ENCODE assay signal across 10 cellular contexts in genomic region chr3:177150218-177150916, GRCh38. TPM values are rescaled to one million over a fixed set of nuclear protein-coding genes. Genes with fewer than 3 reads are reported as not detected.
A peak's percentile ranks its signal among the peaks of the same experiment; 100 is the strongest.
DNase-seq lines count a peak whose midpoint lies in the region; ATAC-seq and TF ChIP-seq lines count a peak whose summit lies in the region.
"Had no signal": no experiment of that assay in that cellular context is flagged by ENCODE, and none has a peak within 500 bp of the region (broad histone marks: within the 10 kb centered on the region; RNA-seq: fewer than 3 reads in every experiment).

No MANE protein-coding gene starts in this region.

- H3K27ac Mint-ChIP-seq in immature natural killer cell: peak overlapping the region in 4 of 6 donors; percentile 4 to 54 (median 36)
- H3K27ac Mint-ChIP-seq in activated CD4-positive, alpha-beta T cell treated with anti-CD3 and anti-CD28 coated beads, Interleukin-2, amount 10 ng/mL, durations not matched to agents 7 days and 5 days: no peak overlapping the region

- peak; percentile 7 for ATAC-seq in GM21619 (IDR thresholded peaks at IDR 0.05; ENCODE audit: unreplicated experiment)
- ATAC-seq in RWPE2 (ENCODE audit: low read depth): peak; percentile 19; the same call in 2 of the 3 replicates

- H3K4me1 ChIP-seq in RWPE2 (ENCODE audit: insufficient read depth, poor library complexity, severe bottlenecking): peaks cover 38% of the 10 kb centered on the region
- peaks cover 15 to 100% (median 67%) of the 10 kb centered on the region in 6 donors for H3K4me1 ChIP-seq in spleen
- peaks cover 0 to 6% of the 10 kb centered on the region in 2 donors for H3K4me1 ChIP-seq in uterus

- no peaks in the 10 kb centered on the region for H3K27me3 ChIP-seq in RWPE2 (ENCODE audit: insufficient read depth, poor library complexity, severe bottlenecking)
- H3K27me3 ChIP-seq in spleen (replicated peaks in 1 of 7): no peaks in the 10 kb centered on the region
- no peaks in the 10 kb centered on the region for H3K27me3 ChIP-seq in uterus

- CTCF ChIA-PET in activated CD4-positive, alpha-beta T cell treated with anti-CD3 and anti-CD28 coated beads, Interleukin-2, amount 10 ng/mL, durations not matched to agents 7 days and 5 days (lab: Charles Lee): interaction anchor here (1.0 to 2.5 kb wide), 3 partner anchors 10 to 206 kb away, joined by 3 to 9 read pairs (median 3); no protein-coding TSS in a partner anchor

- H3K36me3 ChIP-seq in RWPE2 (ENCODE audit: low read depth) (peaks cover 6% of the 10 kb centered on the region; the same call in 1 of the 2 replicates), spleen (no peaks in the 10 kb centered on the region), uterus (no peaks in the 10 kb centered on the region)

- TF ChIP-seq CTCF in 22Rv1 (IDR thresholded peaks at IDR 0.05) (no peak), RWPE2 (IDR thresholded peaks at IDR 0.05; ENCODE audit: poor library complexity, severe bottlenecking) (no peak), spleen (IDR thresholded peaks at IDR 0.05 in 8 of 11, conservative IDR thresholded peaks at IDR 0.05 in 3 of 11) (no peak), uterus (IDR thresholded peaks at IDR 0.05) (no peak)

- H3K4me3 ChIP-seq in RWPE2 (ENCODE audit: severe bottlenecking) (no peak overlapping the region), spleen (no peak overlapping the region), uterus (no peak overlapping the region)

- H3K9me3 ChIP-seq in RWPE2 (ENCODE audit: severe bottlenecking) (no peaks in the 10 kb centered on the region), spleen (no peaks in the 10 kb centered on the region), uterus (no peaks in the 10 kb centered on the region)

- H3K27me3 Mint-ChIP-seq in immature natural killer cell (ENCODE audit: low read depth in 3 of 3): no peaks in the 10 kb centered on the region
- H3K27me3 Mint-ChIP-seq in activated CD4-positive, alpha-beta T cell treated with anti-CD3 and anti-CD28 coated beads, Interleukin-2, amount 10 ng/mL, durations not matched to agents 7 days and 5 days: no peaks in the 10 kb centered on the region
- H3K27me3 Mint-ChIP-seq: activated CD4-positive, alpha-beta memory T cell treated with anti-CD3 and anti-CD28 coated beads for 36 hours had no signal

- DNase-seq in RWPE2 (ENCODE audit: low spot score): no peak
- DNase-seq in immature natural killer cell: no peak
- DNase-seq in spleen: no peak
- no peak for DNase-seq in activated CD4-positive, alpha-beta T cell treated with anti-CD3 and anti-CD28 coated beads, Interleukin-2, amount 10 ng/mL, durations not matched to agents 7 days and 5 days
- no peak for DNase-seq in uterus
- DNase-seq in posterior cingulate gyrus: no peak
- DNase-seq: NCI-H1694 treated with DMSO at 0.1 percent for 48 hours had no signal

- peak overlapping the region; percentile 29; the same call in 1 of the 2 replicates for H3K27ac ChIP-seq in 22Rv1
- H3K27ac ChIP-seq in RWPE2 (ENCODE audit: poor library complexity, severe bottlenecking): peak overlapping the region; percentile 35
- H3K27ac ChIP-seq in spleen: peak overlapping the region in 1 of 8 donors; percentile 12
- no peak overlapping the region for H3K27ac ChIP-seq in uterus

- intact Hi-C loops in spleen (cut with DNase I; ENCODE audit: low total_unique reads): no loop called here
- intact Hi-C loops in uterus (cut with DNase I; ENCODE audit: low total_unique reads): no loop called here
- intact Hi-C loops in posterior cingulate gyrus (cut with DNase I): no loop called here

- 60 to 79% (median 68%) methylated on average over 3 of the region's 3 CpGs for WGBS in spleen, 5 donors

- no peak for TF ChIP-seq POLR2A in spleen (IDR thresholded peaks at IDR 0.05)
- no peak for TF ChIP-seq POLR2A in uterus (IDR thresholded peaks at IDR 0.05)

- no peaks in the 10 kb centered on the region for H3K36me3 Mint-ChIP-seq in immature natural killer cell
- peaks cover 30% of the 10 kb centered on the region for H3K36me3 Mint-ChIP-seq in activated CD4-positive, alpha-beta T cell treated with anti-CD3 and anti-CD28 coated beads, Interleukin-2, amount 10 ng/mL, durations not matched to agents 7 days and 5 days (ENCODE audit: low read depth)

- H3K9me3 Mint-ChIP-seq in immature natural killer cell: peaks cover 0 to 2% (median 0%) of the 10 kb centered on the region in 6 donors
- peaks cover 2% of the 10 kb centered on the region for H3K9me3 Mint-ChIP-seq in activated CD4-positive, alpha-beta T cell treated with anti-CD3 and anti-CD28 coated beads, Interleukin-2, amount 10 ng/mL, durations not matched to agents 7 days and 5 days
- H3K9me3 Mint-ChIP-seq: activated CD4-positive, alpha-beta memory T cell treated with anti-CD3 and anti-CD28 coated beads for 36 hours had no signal

- no peak overlapping the region for H3K4me3 Mint-ChIP-seq in immature natural killer cell
- H3K4me3 Mint-ChIP-seq in activated CD4-positive, alpha-beta T cell treated with anti-CD3 and anti-CD28 coated beads, Interleukin-2, amount 10 ng/mL, durations not matched to agents 7 days and 5 days: no peak overlapping the region

- peaks cover 66 to 89% of the 10 kb centered on the region in 2 donors for H3K4me1 Mint-ChIP-seq in immature natural killer cell
- peaks cover 58% of the 10 kb centered on the region for H3K4me1 Mint-ChIP-seq in activated CD4-positive, alpha-beta T cell treated with anti-CD3 and anti-CD28 coated beads, Interleukin-2, amount 10 ng/mL, durations not matched to agents 7 days and 5 days

- POLR2A ChIA-PET in activated CD4-positive, alpha-beta T cell treated with anti-CD3 and anti-CD28 coated beads, Interleukin-2, amount 10 ng/mL, durations not matched to agents 7 days and 5 days (lab: Charles Lee): interaction anchor here (0.6 kb wide), 1 partner anchor 31 kb away, joined by 3 read pairs; no protein-coding TSS in a partner anchor

RNA-seq across cellular contexts. Expression of gene TBL1XR1, which starts 46.9 kb away (rescaled TPM):
- polyA plus RNA-seq in immature natural killer cell: 10 to 100 TPM; 12.1 to 19.4 (median 13.0) TPM
- 100 to 1,000 TPM in 5 of 7 donors, 10 to 100 TPM in 2; 78.0 to 168 (median 153) TPM for total RNA-seq in spleen
- 10 to 100 TPM; 32.4 to 43.9 (median 32.8) TPM for polyA plus RNA-seq in spleen
- total RNA-seq in activated CD4-positive, alpha-beta T cell treated with anti-CD3 and anti-CD28 coated beads, Interleukin-2, amount 10 ng/mL, durations not matched to agents 7 days and 5 days: 100 to 1,000 TPM; 167 to 169 TPM
- 100 to 1,000 TPM in 2 of 4 donors, 10 to 100 TPM in 2; 55.6 to 281 (median 102) TPM for total RNA-seq in uterus

Comparison
In these comparisons a context has a peak if more than half of its experiments do, and no peak if none do; other contexts are left out.
1. H3K27ac ChIP-seq: peak in 22Rv1 (single experiment) and RWPE2 (single experiment); none in uterus (0 of 2).